Comparison of ENCODE assay signal across 1 cellular context in the genomic region with DNA sequence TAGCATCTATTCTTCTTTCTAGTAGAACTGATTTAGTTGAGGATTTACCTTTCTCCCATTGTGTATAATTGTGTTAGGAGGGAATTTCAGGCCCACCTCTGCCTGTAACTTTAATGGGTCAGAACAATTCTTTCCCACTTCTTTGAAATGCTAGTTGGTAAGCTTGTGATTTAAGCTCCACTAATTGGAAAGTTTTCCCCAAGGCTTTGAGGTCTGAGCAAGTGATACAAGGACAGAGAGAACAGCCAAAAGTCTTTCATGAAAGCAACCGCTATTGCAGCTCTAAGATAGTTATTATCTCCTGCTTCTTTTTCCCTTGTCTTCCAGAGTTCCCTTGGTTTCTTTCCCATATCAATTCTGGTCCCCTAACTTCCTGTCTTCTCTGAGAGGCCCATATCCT.
TF ChIP-seq lines count a peak whose summit lies in the region.

No MANE protein-coding gene starts in this region.

TF ChIP-seq in endothelial cell of umbilical vein, 7 proteins besides CTCF, POLR2A, EP300 and RAD21:
- no peak for TF ChIP-seq POLR2AphosphoS5 (IDR thresholded peaks at IDR 0.05; ENCODE audit: insufficient read depth, low read depth, low read length)
- no peak for TF ChIP-seq FOS (IDR thresholded peaks at IDR 0.05; ENCODE audit: borderline replicate concordance, insufficient read depth, low read length)
- TF ChIP-seq JUN (IDR thresholded peaks at IDR 0.05; ENCODE audit: borderline replicate concordance, insufficient read depth, insufficient read length, low read depth), result no peak
- TF ChIP-seq, protein P1, sequence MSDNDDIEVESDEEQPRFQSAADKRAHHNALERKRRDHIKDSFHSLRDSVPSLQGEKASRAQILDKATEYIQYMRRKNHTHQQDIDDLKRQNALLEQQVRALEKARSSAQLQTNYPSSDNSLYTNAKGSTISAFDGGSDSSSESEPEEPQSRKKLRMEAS (IDR thresholded peaks at IDR 0.05; ENCODE audit: insufficient read depth, insufficient read length), result no peak
- no peak for TF ChIP-seq GATA2 (IDR thresholded peaks at IDR 0.05; ENCODE audit: insufficient read depth, insufficient read length, low read depth, low read length)
- TF ChIP-seq MYC (IDR thresholded peaks at IDR 0.05; ENCODE audit: low read depth, low read length), result no peak
- no peak for TF ChIP-seq EZH2 (IDR thresholded peaks at IDR 0.05; ENCODE audit: borderline replicate concordance, low read depth, low read length, severe bottlenecking)
